ENCODE assay signal across 18 cellular contexts in genomic region chr1:102435483-102435882, GRCh38.
"Had no signal": no experiment of that assay in that cellular context is flagged by ENCODE, and none has a peak within 500 bp of the region (broad histone marks: within the 10 kb centered on the region; RNA-seq: fewer than 3 reads in every experiment).

No MANE protein-coding gene starts in this region.

- H3K9me3 ChIP-seq: ascending aorta, colonic mucosa, left lung, sigmoid colon, thyroid gland had no signal

- H3K4me1 ChIP-seq: ascending aorta, colonic mucosa, left lung, sigmoid colon, spleen, thyroid gland had no signal

- H3K36me3 ChIP-seq: ascending aorta, colonic mucosa, left lung, sigmoid colon, spleen, thyroid gland had no signal

- H3K27ac ChIP-seq: ascending aorta, colonic mucosa, left lung, sigmoid colon, spleen, thyroid gland had no signal

- DNase-seq: activated CD4-positive, alpha-beta T cell treated with anti-CD3 and anti-CD28 coated beads, Interleukin-2, amount 50 U/mL, for 1 hour; activated CD4-positive, CD25-positive, alpha-beta regulatory T cell treated with anti-CD3 and anti-CD28 coated beads, Interleukin-2, amount 50 U/mL, for 72 hours; activated CD8-positive, alpha-beta memory T cell treated with anti-CD3 and anti-CD28 coated beads, Interleukin-2, amount 50 U/mL, for 48 hours; activated gamma-delta T cell; activated T-cell treated with anti-CD3 and anti-CD28 coated beads, Interleukin-2, amount 50 U/mL, for 48 hours; colonic mucosa; erythroblast; head of caudate nucleus; left lung; nephron progenitor cell; nucleus accumbens; sigmoid colon; spleen; stimulated activated CD8-positive, alpha-beta memory T cell treated with anti-CD3 and anti-CD28 coated beads, Interleukin-4, amount 100 ng/mL, for 48 hours; stimulated activated naive CD4-positive, alpha-beta T cell treated with Interleukin-2 at 50 U/mL for 16 hours; T-helper 9 cell; thyroid gland had no signal

- ATAC-seq: left lung had no signal

- H3K27me3 ChIP-seq: ascending aorta, colonic mucosa, left lung, sigmoid colon, spleen, thyroid gland had no signal

- H3K4me3 ChIP-seq: ascending aorta, colonic mucosa, left lung, sigmoid colon, spleen, thyroid gland had no signal
